1 cellular context compared by ENCODE assay signal in genomic region chr12:109460538-109460937, GRCh38.
TF ChIP-seq lines count a peak whose summit lies in the region.

No MANE protein-coding gene starts in this region.

TF ChIP-seq in HepG2, 621 proteins besides CTCF, POLR2A, EP300 and RAD21:
- TF ChIP-seq ZSCAN29 (CRISPR knock-in tag; conservative IDR thresholded peaks at IDR 0.05) (no peak), ZNF430 (CRISPR knock-in tag; IDR thresholded peaks at IDR 0.05) (no peak), HNRNPH1 (optimal IDR thresholded peaks at IDR 0.05; ENCODE audit: low read depth, low read length) (no peak), NRL (CRISPR knock-in tag; IDR thresholded peaks at IDR 0.05; ENCODE audit: borderline replicate concordance) (no peak), ZFX (CRISPR knock-in tag; IDR thresholded peaks at IDR 0.05; ENCODE audit: low read depth) (0 out of 2 replicates have a peak, but pooled peaks have one; percentile 1)
